9 cellular contexts compared by ENCODE assay signal in the genomic region with DNA sequence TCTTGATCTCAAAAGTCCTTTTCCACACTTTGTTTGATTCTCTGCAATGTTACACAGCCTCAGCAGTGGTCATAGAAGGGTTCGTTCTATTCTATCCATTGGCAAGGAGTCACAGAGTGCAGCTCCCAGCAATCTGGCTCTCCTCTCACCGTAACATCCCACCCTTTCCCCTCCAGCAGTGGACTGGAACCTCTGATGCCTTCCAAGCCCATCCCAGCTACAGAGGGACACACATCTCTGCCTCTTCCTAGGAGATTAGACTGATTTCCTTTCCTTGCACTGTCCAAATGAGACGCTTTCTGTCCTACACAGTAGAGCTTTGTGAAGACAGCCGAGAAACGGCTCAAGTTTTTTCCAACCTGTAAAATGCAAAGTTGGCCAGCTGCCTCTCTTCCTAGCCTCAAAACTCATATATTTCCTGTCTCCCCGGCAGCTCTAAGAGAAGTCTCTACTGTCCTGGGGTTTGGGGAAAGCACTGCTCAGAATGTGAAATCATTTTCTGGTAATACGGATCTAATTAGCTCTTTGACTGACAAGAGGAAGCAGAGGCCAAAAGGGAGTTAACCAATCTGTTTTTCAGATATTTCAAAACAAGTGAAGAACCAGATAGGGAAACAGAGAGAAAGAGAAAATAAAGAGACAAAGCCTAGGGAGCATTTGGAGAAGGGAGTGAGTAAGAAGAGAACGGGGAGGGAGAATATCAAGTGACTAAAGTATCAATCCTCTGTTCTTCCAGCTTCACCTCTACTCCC. TPM values are rescaled to one million over a fixed set of nuclear protein-coding genes. Genes with fewer than 3 reads are reported as not detected.
DNase-seq lines count a peak whose midpoint lies in the region; ATAC-seq and TF ChIP-seq lines count a peak whose summit lies in the region.
"Had no signal": no experiment of that assay in that cellular context is flagged by ENCODE, and none has a peak within 500 bp of the region (broad histone marks: within the 10 kb centered on the region; RNA-seq: fewer than 3 reads in every experiment).

No MANE protein-coding gene starts in this region.

- no peaks in the 10 kb centered on the region for H3K9me3 Mint-ChIP-seq in brain
- no peaks in the 10 kb centered on the region for H3K9me3 Mint-ChIP-seq in immature natural killer cell

- H3K4me1 Mint-ChIP-seq in brain (peaks cover 20% of the 10 kb centered on the region), immature natural killer cell (peaks cover 11 to 12% of the 10 kb centered on the region in 2 donors)

- H3K27me3 Mint-ChIP-seq in brain (peaks cover 12% of the 10 kb centered on the region), immature natural killer cell (ENCODE audit: low read depth in 3 of 3) (peaks cover 0 to 9% (median 3%) of the 10 kb centered on the region in 3 donors)

- H3K27ac Mint-ChIP-seq in brain (peak overlapping the region in 3 of 5 experiments; percentile 10 to 60 (median 33)), immature natural killer cell (peak overlapping the region in 1 of 6 donors; percentile 24)

- H3K4me1 ChIP-seq in ACC112 (ENCODE audit: control insufficient read depth, insufficient read depth, low read length, unreplicated experiment): peaks cover 12% of the 10 kb centered on the region

- TF ChIP-seq CTCF in brain (conservative IDR thresholded peaks at IDR 0.05): no peak

- no peaks in the 10 kb centered on the region for H3K36me3 Mint-ChIP-seq in brain
- no peaks in the 10 kb centered on the region for H3K36me3 Mint-ChIP-seq in immature natural killer cell

- H3K36me3 ChIP-seq in ACC112 (ENCODE audit: insufficient read depth, low read length): no peaks in the 10 kb centered on the region

- ATAC-seq in HG02759 (IDR thresholded peaks at IDR 0.05; ENCODE audit: unreplicated experiment) (no peak), GM18868 (IDR thresholded peaks at IDR 0.05; ENCODE audit: unreplicated experiment) (no peak)

- peak; percentile 81 for DNase-seq in KBM-7
- DNase-seq in midbrain (lab: John Stamatoyannopoulos, UW): peak; percentile 44
- no peak for DNase-seq in HuH-7 (ENCODE audit: low spot score)
- DNase-seq in immature natural killer cell: no peak
- DNase-seq: PC-9 had no signal

- no peaks in the 10 kb centered on the region; the same call in 1 of the 2 replicates for H3K27me3 ChIP-seq in ACC112 (ENCODE audit: insufficient read depth, low read length)

- H3K4me3 Mint-ChIP-seq in brain (peak overlapping the region in 3 of 5 experiments; percentile 8 to 30 (median 17)), immature natural killer cell (no peak overlapping the region)

- in situ Hi-C loops in KBM-7 (cut with MboI; ENCODE audit: low pct_unique_long_range_greater_than_20kb, low sequenced_read_pairs): no loop called here

- peak overlapping the region; percentile 62 for H3K4me3 ChIP-seq in ACC112 (ENCODE audit: low read depth, low read length)
- H3K4me3 ChIP-seq: PC-9 had no signal

- no peaks in the 10 kb centered on the region for H3K79me2 ChIP-seq in ACC112 (ENCODE audit: control insufficient read depth, insufficient read depth, low read length, unreplicated experiment)

- H2AFZ ChIP-seq in ACC112 (ENCODE audit: low read length, unreplicated experiment): peak overlapping the region; percentile 72
- H2AFZ ChIP-seq: PC-9 had no signal

- H3K27ac ChIP-seq in ACC112 (ENCODE audit: low read depth, low read length): no peak overlapping the region
- H3K27ac ChIP-seq: PC-9 had no signal

RNA-seq across cellular contexts. Expression of a gene that starts 0.5 kb away (rescaled TPM):
- polyA plus RNA-seq in brain (ENCODE audit: insufficient read depth, low read depth, low replicate concordance) (26.6 TPM), immature natural killer cell (10 to 100 TPM; 18.2 to 42.3 (median 25.7) TPM)

Comparison
In these comparisons a context has a peak if more than half of its experiments do, and no peak if none do; other contexts are left out.
1. DNase-seq: peak in KBM-7 (single experiment) and midbrain (single experiment); none in HuH-7 (single experiment) and immature natural killer cell (0 of 3).
2. H3K4me3 Mint-ChIP-seq: peak in brain (3 of 5); none in immature natural killer cell (0 of 5).